ENCODE assay signal across 8 cellular contexts in the genomic region with DNA sequence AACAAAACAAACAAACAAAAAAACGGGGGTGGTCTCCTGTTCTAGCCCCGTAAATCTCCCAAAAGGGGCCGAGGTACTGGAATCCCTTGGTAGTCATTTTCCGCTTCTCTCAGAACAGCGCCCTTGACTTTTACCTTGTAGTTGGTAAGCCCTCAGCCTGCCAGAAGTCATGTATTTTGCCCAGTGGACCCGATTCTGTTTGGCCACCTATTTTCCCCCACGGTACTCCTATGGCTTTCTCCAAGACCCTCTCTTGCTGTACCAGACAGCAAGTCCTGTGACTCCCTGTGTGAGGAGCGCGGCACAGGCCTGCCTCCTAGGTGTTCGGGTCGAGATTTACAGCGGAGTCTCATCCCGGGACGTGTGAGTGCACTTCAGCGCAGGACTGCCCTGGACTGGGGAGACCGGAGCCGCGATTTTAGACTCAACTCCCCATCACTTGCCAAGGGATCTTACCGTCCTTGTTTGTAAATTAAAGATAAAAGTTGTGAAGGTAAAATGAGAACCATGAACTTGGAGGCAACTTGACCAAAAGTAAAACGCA. TPM values are rescaled to one million over a fixed set of nuclear protein-coding genes. Genes with fewer than 3 reads are reported as not detected.
DNase-seq lines count a peak whose midpoint lies in the region; ATAC-seq and TF ChIP-seq lines count a peak whose summit lies in the region.

No MANE protein-coding gene starts in this region.

- H3K27me3 ChIP-seq in CD4-positive, alpha-beta memory T cell (ENCODE audit: insufficient read depth, low read length) = no peaks in the 10 kb centered on the region
- H3K27me3 ChIP-seq in osteoblast (ENCODE audit: insufficient read depth, low read length) = no peaks in the 10 kb centered on the region

- H3K4me3 Mint-ChIP-seq in CD4-positive, alpha-beta memory T cell = peak overlapping the region; percentile 90 to 99 (median 94)
- H3K4me3 Mint-ChIP-seq in activated T-cell treated with anti-CD3 and anti-CD28 coated beads, Interleukin-2, amount 50 U/mL, for 4 hours = peak overlapping the region; percentile 87

- H3K9me3 ChIP-seq in CD4-positive, alpha-beta memory T cell (ENCODE audit: control insufficient read depth in 1 of 2, low read length in 2 of 2) = no peaks in the 10 kb centered on the region
- no peaks in the 10 kb centered on the region for H3K9me3 ChIP-seq in osteoblast (ENCODE audit: low read depth, low read length)

- H3K36me3 ChIP-seq in CD4-positive, alpha-beta memory T cell (ENCODE audit: insufficient read depth, low read length) = peaks cover 15% of the 10 kb centered on the region
- H3K36me3 ChIP-seq in osteoblast (ENCODE audit: insufficient read depth, low read length) = peaks cover 39% of the 10 kb centered on the region

- peaks cover 0 to 2% of the 10 kb centered on the region in 2 donors for H3K27me3 Mint-ChIP-seq in CD4-positive, alpha-beta memory T cell
- H3K27me3 Mint-ChIP-seq in activated T-cell treated with anti-CD3 and anti-CD28 coated beads, Interleukin-2, amount 50 U/mL, for 4 hours (ENCODE audit: low read depth) = no peaks in the 10 kb centered on the region

- H3K9me3 Mint-ChIP-seq in CD4-positive, alpha-beta memory T cell = peaks cover 0 to 3% (median 0%) of the 10 kb centered on the region in 8 donors
- H3K9me3 Mint-ChIP-seq in activated T-cell treated with anti-CD3 and anti-CD28 coated beads, Interleukin-2, amount 50 U/mL, for 4 hours = no peaks in the 10 kb centered on the region

- peak overlapping the region; percentile 84 for H3K4me2 ChIP-seq in osteoblast (ENCODE audit: insufficient read depth, low read length)

- ATAC-seq in activated T-cell treated with anti-CD3 and anti-CD28 coated beads, Interleukin-2, amount 50 U/mL, for 4 hours = no peak
- ATAC-seq in GM21390 (IDR thresholded peaks at IDR 0.05; ENCODE audit: unreplicated experiment) = no peak

- H2AFZ ChIP-seq in osteoblast (ENCODE audit: low read length) = peak overlapping the region; percentile 83

- POLR2A ChIA-PET in CD4-positive, alpha-beta memory T cell (lab: Charles Lee; ENCODE audit: partially characterized antibody) = interaction anchor here (1.1 to 4.0 kb wide), 9 partner anchors 9 to 837 kb away, joined by 3 to 82 read pairs (median 7); a partner anchor contains a TSS

- peaks cover 68% of the 10 kb centered on the region for H3K4me1 ChIP-seq in CD4-positive, alpha-beta memory T cell (ENCODE audit: insufficient read depth, low read length)
- peaks cover 57% of the 10 kb centered on the region for H3K4me1 ChIP-seq in osteoblast (ENCODE audit: insufficient read depth, low read length)

- peak overlapping the region; percentile 96 for H3K27ac ChIP-seq in CD4-positive, alpha-beta memory T cell (ENCODE audit: low read depth, low read length)
- H3K27ac ChIP-seq in osteoblast (ENCODE audit: low read depth, low read length) = peak overlapping the region; percentile 96

- peaks cover 54% of the 10 kb centered on the region for H4K20me1 ChIP-seq in osteoblast (ENCODE audit: insufficient read depth, low read length)

- H3K27ac Mint-ChIP-seq in CD4-positive, alpha-beta memory T cell = peak overlapping the region; percentile 99 to 100 (median 99)

- TF ChIP-seq CTCF in osteoblast (IDR thresholded peaks at IDR 0.05; ENCODE audit: extremely low read depth, low read depth, low read length) = no peak

- CTCF ChIA-PET in CD4-positive, alpha-beta memory T cell (lab: Charles Lee; ENCODE audit: partially characterized antibody) = interaction anchor here (1.0 to 1.7 kb wide), 4 partner anchors 9 to 45 kb away, joined by 3 to 5 read pairs (median 4); no protein-coding TSS in a partner anchor

- intact Hi-C loops in CD4-positive, alpha-beta memory T cell (cut with micrococcal nuclease) = loop anchor here (1.0 to 5.0 kb wide), 5 partner anchors 59 to 219 kb away; a partner anchor contains a TSS

- peaks cover 37 to 71% (median 51%) of the 10 kb centered on the region in 4 donors for H3K4me1 Mint-ChIP-seq in CD4-positive, alpha-beta memory T cell
- H3K4me1 Mint-ChIP-seq in activated T-cell treated with anti-CD3 and anti-CD28 coated beads, Interleukin-2, amount 50 U/mL, for 4 hours (ENCODE audit: low read depth) = peaks cover 58% of the 10 kb centered on the region

- no peak overlapping the region for H3K4me3 ChIP-seq in CD4-positive, alpha-beta memory T cell (ENCODE audit: low read length in 2 of 2)
- peak overlapping the region; percentile 77 for H3K4me3 ChIP-seq in osteoblast (ENCODE audit: insufficient read depth, low read length)

- H3K36me3 Mint-ChIP-seq in CD4-positive, alpha-beta memory T cell = peaks cover 20 to 57% of the 10 kb centered on the region in 2 donors
- H3K36me3 Mint-ChIP-seq in activated T-cell treated with anti-CD3 and anti-CD28 coated beads, Interleukin-2, amount 50 U/mL, for 4 hours (ENCODE audit: insufficient read depth) = peaks cover 29% of the 10 kb centered on the region

- no peak for DNase-seq in CD4-positive, alpha-beta memory T cell
- peak; percentile 43 for DNase-seq in NCI-H146 (lab: John Stamatoyannopoulos, UW)
- DNase-seq in activated T-cell treated with anti-CD3 and anti-CD28 coated beads, Interleukin-2, amount 50 U/mL, for 4 hours = peak; percentile 14
- DNase-seq in globus pallidus (ENCODE audit: low spot score) = peak; percentile 72
- peak; percentile 84 for DNase-seq in osteoblast (ENCODE audit: insufficient read length, low spot score, missing footprints)
- no peak for DNase-seq in NK-92 treated with Interleukin-12 subunit alpha and Interleukin-12 subunit beta, amount 100 ng/mL, for 24 hours (lab: John Stamatoyannopoulos, UW)
- no peak for DNase-seq in amniotic stem cell (lab: John Stamatoyannopoulos, UW)

- H3K79me2 ChIP-seq in osteoblast (ENCODE audit: insufficient read depth, low read length) = peaks cover 68% of the 10 kb centered on the region

RNA-seq across cellular contexts. Expression of a gene that starts 1.1 kb away (rescaled TPM):
- total RNA-seq in CD4-positive, alpha-beta memory T cell = 100 to 1,000 TPM in 1 of 2 experiments, 10 to 100 TPM in 1; 97.4 to 103 TPM
- 1 to 10 TPM in 1 of 2 donors, under 1 TPM in 1; 0.16 to 2.6 TPM for polyA plus RNA-seq in CD4-positive, alpha-beta memory T cell
- 10 to 100 TPM; 56.3 to 59.4 (median 57.5) TPM for total RNA-seq in activated T-cell treated with anti-CD3 and anti-CD28 coated beads, Interleukin-2, amount 50 U/mL, for 4 hours
- total RNA-seq in osteoblast = 5.0 and 5.8 TPM in 2 replicates

RNA-seq across cellular contexts. Expression of a gene that starts 1.2 kb away (rescaled TPM):
- 10 to 100 TPM; 38.5 to 40.8 TPM for total RNA-seq in CD4-positive, alpha-beta memory T cell
- 10 to 100 TPM; 15.4 to 22.8 TPM for polyA plus RNA-seq in CD4-positive, alpha-beta memory T cell
- 10 to 100 TPM in 2 of 3 donors, 1 to 10 TPM in 1; 9.2 to 12.2 (median 10.8) TPM for total RNA-seq in activated T-cell treated with anti-CD3 and anti-CD28 coated beads, Interleukin-2, amount 50 U/mL, for 4 hours
- total RNA-seq in osteoblast = 118 and 136 TPM in 2 replicates

RNA-seq across cellular contexts. Expression of a gene that starts 25.4 kb away (rescaled TPM):
- total RNA-seq in CD4-positive, alpha-beta memory T cell = 10 to 100 TPM; 69.4 to 70.7 TPM
- polyA plus RNA-seq in CD4-positive, alpha-beta memory T cell = 10 to 100 TPM; 67.4 to 86.2 TPM
- 10 to 100 TPM; 72.3 to 84.3 (median 74.6) TPM for total RNA-seq in activated T-cell treated with anti-CD3 and anti-CD28 coated beads, Interleukin-2, amount 50 U/mL, for 4 hours
- total RNA-seq in osteoblast = 123 and 129 TPM in 2 replicates

RNA-seq across cellular contexts. Expression of a gene that starts 28.3 kb away (rescaled TPM):
- under 1 TPM; 0.96 to 1.00 TPM for total RNA-seq in CD4-positive, alpha-beta memory T cell
- not detected for polyA plus RNA-seq in CD4-positive, alpha-beta memory T cell
- under 1 TPM; 0.56 to 0.98 (median 0.68) TPM for total RNA-seq in activated T-cell treated with anti-CD3 and anti-CD28 coated beads, Interleukin-2, amount 50 U/mL, for 4 hours
- 0.29 and 0.36 TPM in 2 replicates for total RNA-seq in osteoblast

RNA-seq across cellular contexts. Expression of a gene that starts 33.7 kb away (rescaled TPM):
- 100 to 1,000 TPM; 224 to 242 TPM for total RNA-seq in CD4-positive, alpha-beta memory T cell
- 100 to 1,000 TPM in 1 of 2 donors, 10 to 100 TPM in 1; 84.8 to 114 TPM for polyA plus RNA-seq in CD4-positive, alpha-beta memory T cell
- 100 to 1,000 TPM; 505 to 565 (median 534) TPM for total RNA-seq in activated T-cell treated with anti-CD3 and anti-CD28 coated beads, Interleukin-2, amount 50 U/mL, for 4 hours
- 171 and 187 TPM in 2 replicates for total RNA-seq in osteoblast

Comparison
In these comparisons a context has a peak if more than half of its experiments do, and no peak if none do; other contexts are left out.
1. DNase-seq: peak in NCI-H146 (single experiment), activated T-cell treated with anti-CD3 and anti-CD28 coated beads, Interleukin-2, amount 50 U/mL, for 4 hours (single experiment), globus pallidus (single experiment) and osteoblast (single experiment); none in CD4-positive, alpha-beta memory T cell (0 of 5), NK-92 treated with Interleukin-12 subunit alpha and Interleukin-12 subunit beta, amount 100 ng/mL, for 24 hours (single experiment) and amniotic stem cell (single experiment).